Comparison of ENCODE assay signal across 16 cellular contexts in genomic region chr2:190460533-190460932, GRCh38. TPM values are rescaled to one million over a fixed set of nuclear protein-coding genes. Genes with fewer than 3 reads are reported as not detected.
DNase-seq lines count a peak whose midpoint lies in the region; ATAC-seq and TF ChIP-seq lines count a peak whose summit lies in the region.
"Had no signal": no experiment of that assay in that cellular context is flagged by ENCODE, and none has a peak within 500 bp of the region (broad histone marks: within the 10 kb centered on the region; RNA-seq: fewer than 3 reads in every experiment).

No MANE protein-coding gene starts in this region.

- H3K4me2 ChIP-seq in Karpas-422 (ENCODE audit: low read depth, low read length, poor library complexity, severe bottlenecking): no peak overlapping the region
- H3K4me2 ChIP-seq: BLaER1 treated with 17β-estradiol and CSF1 and Interleukin-3, amounts not matched to agents 10 nM and 100 nM had no signal

- POLR2A ChIA-PET in CD4-positive, alpha-beta T cell (lab: Charles Lee): interaction anchor here (1.0 kb wide), 1 partner anchor 18 kb away, joined by 4 read pairs; no protein-coding TSS in a partner anchor

- no peaks in the 10 kb centered on the region for H4K20me1 ChIP-seq in Karpas-422 (ENCODE audit: insufficient read depth, low read depth, low read length)
- H4K20me1 ChIP-seq: BLaER1 treated with 17β-estradiol and CSF1 and Interleukin-3, amounts not matched to agents 10 nM and 100 nM had no signal

- no peak for TF ChIP-seq CTCF in CD4-positive, alpha-beta T cell (IDR thresholded peaks at IDR 0.05)

- no peak for ATAC-seq in CD4-positive, alpha-beta T cell (ENCODE audit: poor library complexity)
- ATAC-seq in HG03139 (IDR thresholded peaks at IDR 0.05; ENCODE audit: unreplicated experiment): no peak
- ATAC-seq: HCT116 had no signal

- H3K27me3 Mint-ChIP-seq in CD4-positive, alpha-beta T cell: no peaks in the 10 kb centered on the region
- H3K27me3 Mint-ChIP-seq: B cell had no signal

- peak overlapping the region; percentile 5 for H3K27ac Mint-ChIP-seq in CD4-positive, alpha-beta T cell
- H3K27ac Mint-ChIP-seq: B cell, HFFc6 had no signal

- H2AFZ ChIP-seq in Karpas-422 (ENCODE audit: low read length): no peak overlapping the region

- H3K4me3 ChIP-seq in Karpas-422 (ENCODE audit: low read length): no peak overlapping the region
- H3K4me3 ChIP-seq: BLaER1 treated with 17β-estradiol and CSF1 and Interleukin-3, amounts not matched to agents 10 nM and 100 nM; GM12878 had no signal

- H3K9ac ChIP-seq in Karpas-422 (ENCODE audit: low read length): no peak overlapping the region
- H3K9ac ChIP-seq: BLaER1 treated with 17β-estradiol and CSF1 and Interleukin-3, amounts not matched to agents 10 nM and 100 nM had no signal

- TF ChIP-seq POLR2A in erythroblast (IDR thresholded peaks at IDR 0.05; ENCODE audit: low read length): no peak

- peaks cover 85% of the 10 kb centered on the region for H3K4me1 Mint-ChIP-seq in CD4-positive, alpha-beta T cell (ENCODE audit: low read depth)

- no peak overlapping the region for H3K27ac ChIP-seq in CD4-positive, alpha-beta T cell (ENCODE audit: low read depth, low read length)
- peak overlapping the region; percentile 39 for H3K27ac ChIP-seq in Karpas-422 (ENCODE audit: low read length)
- H3K27ac ChIP-seq: BLaER1 treated with 17β-estradiol and CSF1 and Interleukin-3, amounts not matched to agents 10 nM and 100 nM had no signal

- intact Hi-C loops in CD4-positive, alpha-beta T cell (cut with DNase I, micrococcal nuclease): no loop called here

- peaks cover 6% of the 10 kb centered on the region; the same call in 1 of the 2 replicates for H3K36me3 ChIP-seq in Karpas-422 (ENCODE audit: insufficient read depth, low read length)

- H3K36me3 Mint-ChIP-seq in CD4-positive, alpha-beta T cell (ENCODE audit: low read depth): peaks cover 59% of the 10 kb centered on the region

- H3K9me3 ChIP-seq in CD4-positive, alpha-beta T cell (ENCODE audit: control insufficient read depth, low read length): no peaks in the 10 kb centered on the region
- no peaks in the 10 kb centered on the region for H3K9me3 ChIP-seq in Karpas-422 (ENCODE audit: low read length)
- H3K9me3 ChIP-seq: BLaER1 treated with 17β-estradiol and CSF1 and Interleukin-3, amounts not matched to agents 10 nM and 100 nM had no signal

- no peaks in the 10 kb centered on the region for H3K9me3 Mint-ChIP-seq in CD4-positive, alpha-beta T cell
- H3K9me3 Mint-ChIP-seq: HFFc6 had no signal

- CTCF ChIA-PET in CD4-positive, alpha-beta T cell (lab: Charles Lee): no interaction called here

- H3K4me1 ChIP-seq in Karpas-422 (ENCODE audit: low read length): peaks cover 50% of the 10 kb centered on the region

- DNase-seq in CD4-positive, alpha-beta T cell: no peak
- DNase-seq in Karpas-422 (no peak), erythroblast (lab: John Stamatoyannopoulos, UW) (peak; percentile 75 to 76), ecto neural progenitor cell (ENCODE audit: low spot score) (no peak)
- no peak for DNase-seq in stimulated activated CD4-positive, alpha-beta T cell treated with anti-CD3 and anti-CD28 coated beads, Interleukin-4, amount 100 ng/mL, for 1 hour
- DNase-seq: DMS153, DMS79, GF-D8, GOT3, H7, HFFc6 had no signal

- H3K4me3 Mint-ChIP-seq in CD4-positive, alpha-beta T cell: no peak overlapping the region
- H3K4me3 Mint-ChIP-seq: B cell, HFFc6 had no signal

- no peaks in the 10 kb centered on the region for H3K27me3 ChIP-seq in CD4-positive, alpha-beta T cell (ENCODE audit: control insufficient read depth, insufficient read depth, low read length)
- H3K27me3 ChIP-seq in Karpas-422 (ENCODE audit: low read length): no peaks in the 10 kb centered on the region
- H3K27me3 ChIP-seq: BLaER1 treated with 17β-estradiol and CSF1 and Interleukin-3, amounts not matched to agents 10 nM and 100 nM had no signal

- H3K9me2 ChIP-seq in Karpas-422 (replicated peaks; ENCODE audit: insufficient read depth, low read length): no peaks in the 10 kb centered on the region

- H3K79me2 ChIP-seq in Karpas-422 (ENCODE audit: low read length): peaks cover 94% of the 10 kb centered on the region

RNA-seq across cellular contexts. Expression of gene MFSD6, which starts 52.4 kb away (rescaled TPM):
- 10 to 100 TPM; 41.2 to 47.8 TPM for total RNA-seq in CD4-positive, alpha-beta T cell
- total RNA-seq in Karpas-422 (2014; rRNA removed; shearing (Covaris generic); ENCODE audit: low replicate concordance): 65.5 and 65.9 TPM in 2 replicates

Comparison
In these comparisons a context has a peak if more than half of its experiments do, and no peak if none do; other contexts are left out.
1. DNase-seq: peak in erythroblast (2 of 2); none in CD4-positive, alpha-beta T cell (0 of 10), Karpas-422 (single experiment), ecto neural progenitor cell (single experiment) and stimulated activated CD4-positive, alpha-beta T cell treated with anti-CD3 and anti-CD28 coated beads, Interleukin-4, amount 100 ng/mL, for 1 hour (single experiment).